Comparison of ENCODE assay signal across 13 cellular contexts in the genomic region with DNA sequence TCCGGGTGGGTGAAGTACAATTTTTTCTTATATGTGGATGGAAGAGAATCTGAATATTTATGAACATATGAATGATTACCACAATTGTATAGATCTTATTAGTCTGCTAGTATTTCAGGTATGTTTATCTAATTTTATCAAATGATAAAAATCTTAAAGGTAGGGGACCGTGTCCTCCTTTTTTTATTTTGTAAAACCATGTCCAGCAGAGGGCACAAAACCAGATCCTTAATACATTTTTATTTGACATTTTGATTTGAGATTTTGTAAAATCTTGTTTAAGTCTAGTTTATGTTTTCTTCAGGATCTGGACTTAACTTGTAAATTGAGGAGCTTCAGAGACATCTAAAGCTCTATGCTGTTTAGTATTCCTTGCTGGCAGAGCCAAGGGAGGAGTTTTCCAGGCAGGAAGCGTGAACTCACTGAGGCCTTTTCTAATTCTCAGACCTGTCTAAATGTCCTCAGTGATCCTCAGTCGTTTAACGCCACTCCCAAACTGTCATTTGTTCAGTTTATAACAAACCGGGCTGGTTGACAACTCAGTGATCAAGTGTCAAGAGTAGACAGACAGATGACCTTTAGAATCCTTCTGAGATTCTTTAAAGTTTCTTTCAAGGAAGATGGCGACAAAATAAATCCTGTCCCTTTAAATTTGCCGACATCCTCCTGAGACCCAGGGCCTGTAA.
DNase-seq lines count a peak whose midpoint lies in the region; ATAC-seq and TF ChIP-seq lines count a peak whose summit lies in the region.
"Had no signal": no experiment of that assay in that cellular context is flagged by ENCODE, and none has a peak within 500 bp of the region (broad histone marks: within the 10 kb centered on the region; RNA-seq: fewer than 3 reads in every experiment).

No MANE protein-coding gene starts in this region.

- POLR2A ChIA-PET in PC-9 (lab: Charles Lee; ENCODE audit: unreplicated experiment), result no interaction called here

- no peak for TF ChIP-seq POLR2A in esophagus muscularis mucosa (IDR thresholded peaks at IDR 0.05; ENCODE audit: low read depth)
- no peak for TF ChIP-seq POLR2A in gastroesophageal sphincter (IDR thresholded peaks at IDR 0.05)

- H3K4me3 ChIP-seq in PC-9 (no peak overlapping the region), esophagus muscularis mucosa (no peak overlapping the region), parathyroid adenoma (ENCODE audit: low read depth, low read length) (no peak overlapping the region), gastroesophageal sphincter (no peak overlapping the region)
- H3K4me3 ChIP-seq: colonic mucosa, MG63, sigmoid colon, SK-N-MC had no signal

- no peaks in the 10 kb centered on the region for H3K4me1 ChIP-seq in PC-9 (replicated peaks; ENCODE audit: insufficient read depth)
- H3K4me1 ChIP-seq in esophagus muscularis mucosa, result peaks cover 0 to 8% (median 7%) of the 10 kb centered on the region in 4 donors
- peaks cover 2% of the 10 kb centered on the region for H3K4me1 ChIP-seq in parathyroid adenoma
- peaks cover 0 to 5% (median 0%) of the 10 kb centered on the region in 3 donors for H3K4me1 ChIP-seq in gastroesophageal sphincter
- H3K4me1 ChIP-seq: colonic mucosa had no signal

- no TSS peak for BruUV-seq in PC-9 (replicated peaks; lab: Mats Ljungman, UMichigan)

- no peaks in the 10 kb centered on the region for H3K36me3 ChIP-seq in PC-9 (ENCODE audit: low read depth)
- no peaks in the 10 kb centered on the region for H3K36me3 ChIP-seq in esophagus muscularis mucosa
- no peaks in the 10 kb centered on the region for H3K36me3 ChIP-seq in parathyroid adenoma (ENCODE audit: control insufficient read depth, insufficient read depth, low read length)
- no peaks in the 10 kb centered on the region for H3K36me3 ChIP-seq in gastroesophageal sphincter
- H3K36me3 ChIP-seq: colonic mucosa, MG63, sigmoid colon had no signal

- no peak overlapping the region for H3K4me2 ChIP-seq in PC-9
- H3K4me2 ChIP-seq in parathyroid adenoma (ENCODE audit: low read length), result no peak overlapping the region

- TF ChIP-seq EP300 in esophagus muscularis mucosa (IDR thresholded peaks at IDR 0.05), result no peak
- TF ChIP-seq EP300 in gastroesophageal sphincter (IDR thresholded peaks at IDR 0.05), result no peak

- peak overlapping the region; percentile 11 for H3K9ac ChIP-seq in parathyroid adenoma

- H2AFZ ChIP-seq in PC-9, result no peak overlapping the region
- H2AFZ ChIP-seq in parathyroid adenoma, result peak overlapping the region; percentile 60

- no peaks in the 10 kb centered on the region for H4K20me1 ChIP-seq in PC-9 (ENCODE audit: insufficient read depth)

- H3K9me3 ChIP-seq in PC-9 (ENCODE audit: insufficient read depth, low read depth) (no peaks in the 10 kb centered on the region), esophagus muscularis mucosa (peaks cover 0 to 8% (median 0%) of the 10 kb centered on the region in 4 donors), parathyroid adenoma (ENCODE audit: control insufficient read depth, low read length) (no peaks in the 10 kb centered on the region), gastroesophageal sphincter (peaks cover 0 to 7% (median 0%) of the 10 kb centered on the region in 3 donors)
- H3K9me3 ChIP-seq: colonic mucosa, MG63, sigmoid colon had no signal

- H3K27ac ChIP-seq in PC-9 (no peak overlapping the region), esophagus muscularis mucosa (replicated peaks in 1 of 4) (no peak overlapping the region), parathyroid adenoma (no peak overlapping the region), gastroesophageal sphincter (no peak overlapping the region)
- H3K27ac ChIP-seq: colonic mucosa, sigmoid colon, SK-N-MC had no signal

- CTCF ChIA-PET in PC-9 (lab: Charles Lee), result no interaction called here

- intact Hi-C loops in PC-9 (cut with micrococcal nuclease; ENCODE audit: unreplicated experiment) (no loop called here), esophagus muscularis mucosa (cut with DNase I) (no loop called here)

- H3K27me3 ChIP-seq in PC-9 (ENCODE audit: insufficient read depth, low read depth) (no peaks in the 10 kb centered on the region), esophagus muscularis mucosa (no peaks in the 10 kb centered on the region), parathyroid adenoma (ENCODE audit: control insufficient read depth, insufficient read depth, low read length) (no peaks in the 10 kb centered on the region), gastroesophageal sphincter (no peaks in the 10 kb centered on the region)
- H3K27me3 ChIP-seq: colonic mucosa, MG63, sigmoid colon had no signal

- TF ChIP-seq CTCF in PC-9 (conservative IDR thresholded peaks at IDR 0.05) (peak; percentile 51; the same call in 1 of the 2 replicates), esophagus muscularis mucosa (IDR thresholded peaks at IDR 0.05) (peak in 2 of 3 experiments; percentile 11 to 16), parathyroid adenoma (IDR thresholded peaks at IDR 0.05) (peak; percentile 12), gastroesophageal sphincter (IDR thresholded peaks at IDR 0.05) (peak in 2 of 4 experiments; percentile 10 to 16)

- no peaks in the 10 kb centered on the region for H3F3A ChIP-seq in PC-9 (ENCODE audit: insufficient read depth, low read depth)

- 80% methylated on average over 8 of the region's 8 CpGs for WGBS in esophagus muscularis mucosa
- WGBS in gastroesophageal sphincter (ENCODE audit: low coverage in 1 of 2), 2 donors, result 42 to 67% methylated on average over 6 to 8 of the region's 8 CpGs

- DNase-seq in DMS53 (lab: John Stamatoyannopoulos, UW) (peak; percentile 20), DMS53 treated with DMSO at 0.1 percent for 48 hours (lab: John Stamatoyannopoulos, UW; ENCODE audit: unreplicated experiment) (no peak), PC-9 (no peak), esophagus muscularis mucosa (ENCODE audit: extremely low spot score) (no peak), mucosa of gallbladder (ENCODE audit: low spot score) (no peak)
- DNase-seq in effector CD8-positive, alpha-beta T cell (lab: John Stamatoyannopoulos, UW), result no peak
- DNase-seq: activated CD4-positive, alpha-beta T cell treated with anti-CD3 and anti-CD28 coated beads for 1 hour; colonic mucosa; MG63; sigmoid colon had no signal

- H3K79me2 ChIP-seq in PC-9 (ENCODE audit: low read depth), result no peaks in the 10 kb centered on the region
- no peaks in the 10 kb centered on the region for H3K79me2 ChIP-seq in parathyroid adenoma

- ATAC-seq in gastroesophageal sphincter, result no peak

- H3K9me2 ChIP-seq in PC-9 (ENCODE audit: insufficient read depth), result no peaks in the 10 kb centered on the region
